ENCODE assay signal across 21 cellular contexts in genomic region chr4:6242271-6243029, GRCh38. TPM values are rescaled to one million over a fixed set of nuclear protein-coding genes. Genes with fewer than 3 reads are reported as not detected.
A peak's percentile ranks its signal among the peaks of the same experiment; 100 is the strongest.
DNase-seq lines count a peak whose midpoint lies in the region; ATAC-seq and TF ChIP-seq lines count a peak whose summit lies in the region.
"Had no signal": no experiment of that assay in that cellular context is flagged by ENCODE, and none has a peak within 500 bp of the region (broad histone marks: within the 10 kb centered on the region; RNA-seq: fewer than 3 reads in every experiment).

No MANE protein-coding gene starts in this region.

- intact Hi-C loops in lower lobe of right lung (cut with DNase I) (no loop called here), sigmoid colon (cut with DNase I) (no loop called here), upper lobe of right lung (cut with DNase I) (no loop called here)

- no peaks in the 10 kb centered on the region for H3K4me1 ChIP-seq in lower lobe of right lung
- peaks cover 0 to 11% (median 10%) of the 10 kb centered on the region in 4 donors for H3K4me1 ChIP-seq in sigmoid colon
- H3K4me1 ChIP-seq in upper lobe of right lung, result no peaks in the 10 kb centered on the region
- H3K4me1 ChIP-seq: Caco-2, HAP-1 had no signal

- WGBS in sigmoid colon, 2 donors, result 78 to 80% methylated on average over 12 of the region's 12 CpGs

- H3K9me3 ChIP-seq in lower lobe of right lung (no peaks in the 10 kb centered on the region), sigmoid colon (peaks cover 0 to 4% (median 0%) of the 10 kb centered on the region in 4 donors), upper lobe of right lung (no peaks in the 10 kb centered on the region), WERI-Rb-1 (ENCODE audit: severe bottlenecking) (peaks cover 5% of the 10 kb centered on the region)
- H3K9me3 ChIP-seq: HAP-1 had no signal

- H3K9me3 Mint-ChIP-seq in immature natural killer cell, result peaks cover 0 to 4% (median 0%) of the 10 kb centered on the region in 6 donors

- H3K4me3 Mint-ChIP-seq in immature natural killer cell, result no peak overlapping the region
- H3K4me3 Mint-ChIP-seq: B cell; CD4-positive, CD25-positive, alpha-beta regulatory T cell; CD8-positive, alpha-beta T cell; HFFc6 had no signal

- TF ChIP-seq CTCF in lower lobe of right lung (IDR thresholded peaks at IDR 0.05) (no peak), sigmoid colon (IDR thresholded peaks at IDR 0.05) (no peak), upper lobe of right lung (IDR thresholded peaks at IDR 0.05) (no peak), WERI-Rb-1 (IDR thresholded peaks at IDR 0.05; ENCODE audit: low read depth, low read length) (no peak)

- H3K27ac ChIP-seq in lower lobe of right lung, result no peak overlapping the region
- no peak overlapping the region for H3K27ac ChIP-seq in sigmoid colon
- no peak overlapping the region for H3K27ac ChIP-seq in upper lobe of right lung
- no peak overlapping the region for H3K27ac ChIP-seq in WERI-Rb-1
- H3K27ac ChIP-seq: 22Rv1, BLaER1, C4-2B had no signal

- H3K27ac Mint-ChIP-seq in immature natural killer cell, result no peak overlapping the region
- H3K27ac Mint-ChIP-seq: B cell; CD4-positive, CD25-positive, alpha-beta regulatory T cell; CD8-positive, alpha-beta T cell; HFFc6 had no signal

- H3K4me3 ChIP-seq in lower lobe of right lung (no peak overlapping the region), sigmoid colon (no peak overlapping the region), upper lobe of right lung (no peak overlapping the region), WERI-Rb-1 (ENCODE audit: low read depth, low read length) (no peak overlapping the region)
- H3K4me3 ChIP-seq: BLaER1, HAP-1 had no signal

- H3K36me3 ChIP-seq in lower lobe of right lung (no peaks in the 10 kb centered on the region), sigmoid colon (no peaks in the 10 kb centered on the region), upper lobe of right lung (no peaks in the 10 kb centered on the region), WERI-Rb-1 (no peaks in the 10 kb centered on the region)
- H3K36me3 ChIP-seq: HAP-1 had no signal

- peak; percentile 56 for DNase-seq in activated effector memory CD4-positive, alpha-beta T cell treated with anti-CD3 and anti-CD28 coated beads, Interleukin-2, amount 50 U/mL, for 16 hours
- DNase-seq in activated effector memory CD4-positive, alpha-beta T cell treated with Interleukin-2 at 50 U/mL for 16 hours, result no peak
- peak; percentile 12 for DNase-seq in lower lobe of right lung
- DNase-seq in sigmoid colon, result peak; percentile 52
- no peak for DNase-seq in upper lobe of right lung
- no peak for DNase-seq in WERI-Rb-1
- no peak for DNase-seq in immature natural killer cell
- no peak for DNase-seq in UCSD-AML1 (lab: John Stamatoyannopoulos, UW; ENCODE audit: unreplicated experiment)
- DNase-seq: Caco-2; CD4-positive, CD25-positive, alpha-beta regulatory T cell; CD8-positive, alpha-beta T cell; DMS153; DND-41; GOT3; HFFc6 had no signal

- peaks cover 0 to 6% (median 0%) of the 10 kb centered on the region in 3 donors for H3K36me3 Mint-ChIP-seq in immature natural killer cell
- H3K36me3 Mint-ChIP-seq: CD8-positive, alpha-beta T cell had no signal

- no peak for TF ChIP-seq EP300 in sigmoid colon (IDR thresholded peaks at IDR 0.05)

- peaks cover 53% of the 10 kb centered on the region for H3K27me3 ChIP-seq in lower lobe of right lung (ENCODE audit: low read depth)
- peaks cover 0 to 60% (median 17%) of the 10 kb centered on the region in 3 donors for H3K27me3 ChIP-seq in sigmoid colon
- peaks cover 28% of the 10 kb centered on the region for H3K27me3 ChIP-seq in upper lobe of right lung
- H3K27me3 ChIP-seq in WERI-Rb-1 (ENCODE audit: insufficient read depth, low read depth, severe bottlenecking), result no peaks in the 10 kb centered on the region
- H3K27me3 ChIP-seq: BLaER1 had no signal

- H3K27me3 Mint-ChIP-seq in immature natural killer cell (ENCODE audit: low read depth in 3 of 3), result peaks cover 4 to 29% (median 9%) of the 10 kb centered on the region in 3 donors

- no peak for ATAC-seq in lower lobe of right lung
- peak; percentile 17 for ATAC-seq in upper lobe of right lung
- ATAC-seq: CD8-positive, alpha-beta T cell had no signal

- H3K4me1 Mint-ChIP-seq in immature natural killer cell, result peaks cover 0 to 2% of the 10 kb centered on the region in 2 donors
- H3K4me1 Mint-ChIP-seq: B cell had no signal

- TF ChIP-seq POLR2A in sigmoid colon (IDR thresholded peaks at IDR 0.05), result no peak

RNA-seq across cellular contexts. Expression of gene WFS1, which starts 27.2 kb away (rescaled TPM):
- total RNA-seq in lower lobe of right lung, result 70.3 TPM
- total RNA-seq in sigmoid colon, result 10 to 100 TPM; 34.6 to 69.0 (median 47.2) TPM
- 10 to 100 TPM in 1 of 3 donors, 1 to 10 TPM in 2; 1.4 to 10.1 (median 3.6) TPM for polyA plus RNA-seq in sigmoid colon
- total RNA-seq in upper lobe of right lung, result 110 TPM
- 1 to 10 TPM; 2.5 to 7.2 (median 5.8) TPM for polyA plus RNA-seq in immature natural killer cell

RNA-seq across cellular contexts. Expression of gene JAKMIP1, which starts 42.1 kb away (rescaled TPM):
- 0.65 TPM for total RNA-seq in lower lobe of right lung
- 1 to 10 TPM in 3 of 4 donors, under 1 TPM in 1; 0.49 to 3.9 (median 1.8) TPM for total RNA-seq in sigmoid colon
- 1 to 10 TPM in 1 of 3 donors, not detected in 2; 1.8 TPM for polyA plus RNA-seq in sigmoid colon
- total RNA-seq in upper lobe of right lung, result 0.64 TPM
- 1 to 10 TPM; 1.2 to 7.9 (median 6.5) TPM for polyA plus RNA-seq in immature natural killer cell
- total RNA-seq: Caco-2, HFFc6 had no signal
- polyA plus RNA-seq: AG04450 had no signal

Comparison
In these comparisons a context has a peak if more than half of its experiments do, and no peak if none do; other contexts are left out.
1. DNase-seq: peak in activated effector memory CD4-positive, alpha-beta T cell treated with anti-CD3 and anti-CD28 coated beads, Interleukin-2, amount 50 U/mL, for 16 hours (single experiment), lower lobe of right lung (single experiment) and sigmoid colon (single experiment); none in activated effector memory CD4-positive, alpha-beta T cell treated with Interleukin-2 at 50 U/mL for 16 hours (single experiment), upper lobe of right lung (single experiment), WERI-Rb-1 (single experiment), immature natural killer cell (0 of 3) and UCSD-AML1 (single experiment).